ENCODE assay signal across 2 cellular contexts in the genomic region with DNA sequence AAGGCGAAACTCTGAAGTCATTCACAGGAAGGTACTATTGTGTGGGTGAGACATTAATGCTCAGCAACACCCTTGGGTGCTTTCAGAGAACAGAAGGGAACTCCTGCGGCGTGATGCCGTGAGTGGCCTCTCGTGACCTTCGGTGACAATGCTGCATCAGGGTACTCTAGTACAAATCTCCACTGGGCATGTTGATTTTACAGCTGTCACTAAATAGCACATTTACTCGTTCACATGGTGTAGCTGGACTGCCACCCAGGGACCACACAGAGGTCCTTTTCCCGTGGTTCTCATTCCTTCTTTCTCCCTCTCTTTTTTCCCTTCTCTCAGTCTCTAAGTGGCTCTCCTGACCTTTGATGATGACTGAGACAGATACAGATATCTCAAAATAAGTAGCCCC.
TF ChIP-seq lines count a peak whose summit lies in the region.

No MANE protein-coding gene starts in this region.

TF ChIP-seq in SK-N-SH, 30 proteins besides CTCF, POLR2A, EP300 and RAD21:
- TF ChIP-seq ELF1 (IDR thresholded peaks at IDR 0.05) (no peak), GABPA (IDR thresholded peaks at IDR 0.05; ENCODE audit: low read depth) (no peak), RCOR1 (IDR thresholded peaks at IDR 0.05; ENCODE audit: low read length) (no peak), EZH2phosphoT487 (IDR thresholded peaks at IDR 0.05; ENCODE audit: borderline replicate concordance, low read depth) (no peak), FOXM1 (IDR thresholded peaks at IDR 0.05; ENCODE audit: low read depth) (no peak), REST (IDR thresholded peaks at IDR 0.05; ENCODE audit: low read depth, low read length) (no peak), USF1 (IDR thresholded peaks at IDR 0.05; ENCODE audit: borderline replicate concordance, low read depth) (no peak), NFIC (IDR thresholded peaks at IDR 0.05; ENCODE audit: borderline replicate concordance) (no peak), TCF12 (IDR thresholded peaks at IDR 0.05) (no peak), POLR2AphosphoS5 (IDR thresholded peaks at IDR 0.05; ENCODE audit: low read depth, low read length) (no peak), SMC3 (IDR thresholded peaks at IDR 0.05; ENCODE audit: low read depth, low read length) (no peak), MXI1 (IDR thresholded peaks at IDR 0.05; ENCODE audit: low read depth, low read length) (no peak), SIN3A (IDR thresholded peaks at IDR 0.05; ENCODE audit: borderline replicate concordance, low read depth, low read length) (no peak), TEAD4 (IDR thresholded peaks at IDR 0.05; ENCODE audit: borderline replicate concordance, insufficient read depth) (no peak), ZBTB33 (IDR thresholded peaks at IDR 0.05; ENCODE audit: borderline replicate concordance, low read depth) (no peak), RFX5 (IDR thresholded peaks at IDR 0.05; ENCODE audit: low read length) (no peak), FOXJ3 (CRISPR knock-in tag; IDR thresholded peaks at IDR 0.05) (no peak)
- TF ChIP-seq, protein P1, sequence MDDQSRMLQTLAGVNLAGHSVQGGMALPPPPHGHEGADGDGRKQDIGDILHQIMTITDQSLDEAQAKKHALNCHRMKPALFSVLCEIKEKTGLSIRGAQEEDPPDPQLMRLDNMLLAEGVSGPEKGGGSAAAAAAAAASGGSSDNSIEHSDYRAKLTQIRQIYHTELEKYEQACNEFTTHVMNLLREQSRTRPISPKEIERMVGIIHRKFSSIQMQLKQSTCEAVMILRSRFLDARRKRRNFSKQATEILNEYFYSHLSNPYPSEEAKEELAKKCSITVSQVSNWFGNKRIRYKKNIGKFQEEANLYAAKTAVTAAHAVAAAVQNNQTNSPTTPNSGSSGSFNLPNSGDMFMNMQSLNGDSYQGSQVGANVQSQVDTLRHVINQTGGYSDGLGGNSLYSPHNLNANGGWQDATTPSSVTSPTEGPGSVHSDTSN (IDR thresholded peaks at IDR 0.05), result no peak
- TF ChIP-seq, protein P2, sequence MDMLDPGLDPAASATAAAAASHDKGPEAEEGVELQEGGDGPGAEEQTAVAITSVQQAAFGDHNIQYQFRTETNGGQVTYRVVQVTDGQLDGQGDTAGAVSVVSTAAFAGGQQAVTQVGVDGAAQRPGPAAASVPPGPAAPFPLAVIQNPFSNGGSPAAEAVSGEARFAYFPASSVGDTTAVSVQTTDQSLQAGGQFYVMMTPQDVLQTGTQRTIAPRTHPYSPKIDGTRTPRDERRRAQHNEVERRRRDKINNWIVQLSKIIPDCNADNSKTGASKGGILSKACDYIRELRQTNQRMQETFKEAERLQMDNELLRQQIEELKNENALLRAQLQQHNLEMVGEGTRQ (IDR thresholded peaks at IDR 0.05; ENCODE audit: borderline replicate concordance, low read depth, low read length), result no peak
- TF ChIP-seq, protein P3, sequence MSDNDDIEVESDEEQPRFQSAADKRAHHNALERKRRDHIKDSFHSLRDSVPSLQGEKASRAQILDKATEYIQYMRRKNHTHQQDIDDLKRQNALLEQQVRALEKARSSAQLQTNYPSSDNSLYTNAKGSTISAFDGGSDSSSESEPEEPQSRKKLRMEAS (IDR thresholded peaks at IDR 0.05; ENCODE audit: low read depth), result no peak

TF ChIP-seq in SK-N-SH treated with all-trans-retinoic acid at 6 μM for 48 hours, 23 proteins besides CTCF, POLR2A, EP300 and RAD21:
- TF ChIP-seq ESRRG (CRISPR knock-in tag; IDR thresholded peaks at IDR 0.05), result no peak
- no peak for TF ChIP-seq POU6F1 (CRISPR knock-in tag; IDR thresholded peaks at IDR 0.05; ENCODE audit: borderline replicate concordance, low read depth)
- TF ChIP-seq PPARA (CRISPR knock-in tag; IDR thresholded peaks at IDR 0.05; ENCODE audit: borderline replicate concordance), result no peak
- TF ChIP-seq ZFP30 (CRISPR knock-in tag; IDR thresholded peaks at IDR 0.05), result no peak
- no peak for TF ChIP-seq TSHZ2 (CRISPR knock-in tag; IDR thresholded peaks at IDR 0.05)
- TF ChIP-seq, protein P4, sequence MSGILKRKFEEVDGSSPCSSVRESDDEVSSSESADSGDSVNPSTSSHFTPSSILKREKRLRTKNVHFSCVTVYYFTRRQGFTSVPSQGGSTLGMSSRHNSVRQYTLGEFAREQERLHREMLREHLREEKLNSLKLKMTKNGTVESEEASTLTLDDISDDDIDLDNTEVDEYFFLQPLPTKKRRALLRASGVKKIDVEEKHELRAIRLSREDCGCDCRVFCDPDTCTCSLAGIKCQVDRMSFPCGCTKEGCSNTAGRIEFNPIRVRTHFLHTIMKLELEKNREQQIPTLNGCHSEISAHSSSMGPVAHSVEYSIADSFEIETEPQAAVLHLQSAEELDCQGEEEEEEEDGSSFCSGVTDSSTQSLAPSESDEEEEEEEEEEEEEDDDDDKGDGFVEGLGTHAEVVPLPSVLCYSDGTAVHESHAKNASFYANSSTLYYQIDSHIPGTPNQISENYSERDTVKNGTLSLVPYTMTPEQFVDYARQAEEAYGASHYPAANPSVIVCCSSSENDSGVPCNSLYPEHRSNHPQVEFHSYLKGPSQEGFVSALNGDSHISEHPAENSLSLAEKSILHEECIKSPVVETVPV (CRISPR knock-in tag; IDR thresholded peaks at IDR 0.05), result no peak
- no peak for TF ChIP-seq CSDC2 (CRISPR knock-in tag; IDR thresholded peaks at IDR 0.05)
- no peak for TF ChIP-seq PATZ1 (CRISPR knock-in tag; IDR thresholded peaks at IDR 0.05; ENCODE audit: borderline replicate concordance)
- no peak for TF ChIP-seq RARB (CRISPR knock-in tag; IDR thresholded peaks at IDR 0.05)
- TF ChIP-seq ZNF70 (CRISPR knock-in tag; IDR thresholded peaks at IDR 0.05), result no peak
- no peak for TF ChIP-seq CREB5 (CRISPR knock-in tag; IDR thresholded peaks at IDR 0.05; ENCODE audit: low read depth)
